Comparison of ENCODE assay signal across 1 cellular context in the genomic region with DNA sequence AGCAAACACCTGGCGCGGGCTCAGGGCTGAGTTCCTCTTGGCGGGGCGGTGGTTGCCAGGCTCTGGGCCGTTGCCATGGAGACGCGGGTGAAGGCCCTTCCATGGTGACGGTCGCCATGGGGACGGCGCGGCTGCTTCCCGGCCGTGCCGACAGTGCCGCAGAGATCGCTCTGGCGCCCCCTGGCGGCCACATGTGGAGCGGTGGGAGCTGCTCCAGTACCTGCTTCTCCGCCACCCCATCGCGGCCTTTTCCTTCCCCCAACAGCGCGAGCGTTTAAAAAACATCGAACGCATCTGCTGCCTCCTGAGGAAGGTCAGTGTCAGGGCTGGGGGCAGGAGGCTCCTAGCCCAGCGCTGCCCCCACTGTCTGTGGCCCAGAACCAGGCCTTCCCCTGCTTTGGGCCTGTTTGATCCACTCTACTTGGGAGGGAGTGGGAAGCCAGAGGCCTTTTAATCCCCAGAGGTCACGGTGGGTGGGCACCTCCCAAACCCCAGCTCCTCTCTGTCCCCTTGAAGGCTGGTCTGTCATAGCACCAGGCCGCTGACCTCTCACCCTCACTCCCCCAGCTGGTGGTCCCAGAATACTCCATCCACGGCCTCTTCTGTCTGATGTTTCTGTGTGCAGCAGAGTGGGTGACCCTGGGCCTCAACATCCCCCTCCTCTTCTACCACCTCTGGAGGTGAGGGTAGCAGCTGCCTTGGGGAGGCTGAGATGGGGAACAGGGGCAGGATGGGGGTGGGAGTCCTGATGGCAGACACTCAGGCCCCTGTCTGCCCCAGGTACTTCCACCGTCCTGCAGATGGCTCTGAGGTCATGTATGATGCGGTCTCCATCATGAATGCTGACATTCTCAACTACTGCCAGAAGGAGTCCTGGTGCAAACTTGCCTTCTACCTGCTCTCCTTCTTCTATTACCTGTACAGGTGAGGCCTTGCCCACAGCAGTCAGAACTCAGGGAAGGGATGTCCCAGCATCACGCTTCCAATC.
TF ChIP-seq lines count a peak whose summit lies in the region.

No MANE protein-coding gene starts in this region.

TF ChIP-seq in GM23338, 12 proteins besides CTCF, POLR2A, EP300 and RAD21:
- TF ChIP-seq POLR2AphosphoS5 (IDR thresholded peaks at IDR 0.05; ENCODE audit: low read depth) (peak; percentile 31; the same call in 1 of the 2 replicates), JUNB (IDR thresholded peaks at IDR 0.05; ENCODE audit: unreplicated experiment) (no peak), STAT1 (IDR thresholded peaks at IDR 0.05; ENCODE audit: unreplicated experiment) (no peak), CREB1 (CRISPR knock-in tag; IDR thresholded peaks at IDR 0.05; ENCODE audit: low read depth) (peak; percentile 43; the same call in 1 of the 2 replicates), NANOG (IDR thresholded peaks at IDR 0.05; ENCODE audit: borderline replicate concordance) (no peak), ZNF114 (CRISPR knock-in tag; IDR thresholded peaks at IDR 0.05) (no peak), EZH2 (IDR thresholded peaks at IDR 0.05; ENCODE audit: low read depth, unreplicated experiment) (no peak), ZNF331 (CRISPR knock-in tag; IDR thresholded peaks at IDR 0.05; ENCODE audit: low read depth) (no peak), EZH2phosphoT487 (IDR thresholded peaks at IDR 0.05; ENCODE audit: unreplicated experiment) (no peak)
- TF ChIP-seq, protein P1, sequence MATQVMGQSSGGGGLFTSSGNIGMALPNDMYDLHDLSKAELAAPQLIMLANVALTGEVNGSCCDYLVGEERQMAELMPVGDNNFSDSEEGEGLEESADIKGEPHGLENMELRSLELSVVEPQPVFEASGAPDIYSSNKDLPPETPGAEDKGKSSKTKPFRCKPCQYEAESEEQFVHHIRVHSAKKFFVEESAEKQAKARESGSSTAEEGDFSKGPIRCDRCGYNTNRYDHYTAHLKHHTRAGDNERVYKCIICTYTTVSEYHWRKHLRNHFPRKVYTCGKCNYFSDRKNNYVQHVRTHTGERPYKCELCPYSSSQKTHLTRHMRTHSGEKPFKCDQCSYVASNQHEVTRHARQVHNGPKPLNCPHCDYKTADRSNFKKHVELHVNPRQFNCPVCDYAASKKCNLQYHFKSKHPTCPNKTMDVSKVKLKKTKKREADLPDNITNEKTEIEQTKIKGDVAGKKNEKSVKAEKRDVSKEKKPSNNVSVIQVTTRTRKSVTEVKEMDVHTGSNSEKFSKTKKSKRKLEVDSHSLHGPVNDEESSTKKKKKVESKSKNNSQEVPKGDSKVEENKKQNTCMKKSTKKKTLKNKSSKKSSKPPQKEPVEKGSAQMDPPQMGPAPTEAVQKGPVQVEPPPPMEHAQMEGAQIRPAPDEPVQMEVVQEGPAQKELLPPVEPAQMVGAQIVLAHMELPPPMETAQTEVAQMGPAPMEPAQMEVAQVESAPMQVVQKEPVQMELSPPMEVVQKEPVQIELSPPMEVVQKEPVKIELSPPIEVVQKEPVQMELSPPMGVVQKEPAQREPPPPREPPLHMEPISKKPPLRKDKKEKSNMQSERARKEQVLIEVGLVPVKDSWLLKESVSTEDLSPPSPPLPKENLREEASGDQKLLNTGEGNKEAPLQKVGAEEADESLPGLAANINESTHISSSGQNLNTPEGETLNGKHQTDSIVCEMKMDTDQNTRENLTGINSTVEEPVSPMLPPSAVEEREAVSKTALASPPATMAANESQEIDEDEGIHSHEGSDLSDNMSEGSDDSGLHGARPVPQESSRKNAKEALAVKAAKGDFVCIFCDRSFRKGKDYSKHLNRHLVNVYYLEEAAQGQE (IDR thresholded peaks at IDR 0.05; ENCODE audit: unreplicated experiment), result no peak
- TF ChIP-seq, protein P2, sequence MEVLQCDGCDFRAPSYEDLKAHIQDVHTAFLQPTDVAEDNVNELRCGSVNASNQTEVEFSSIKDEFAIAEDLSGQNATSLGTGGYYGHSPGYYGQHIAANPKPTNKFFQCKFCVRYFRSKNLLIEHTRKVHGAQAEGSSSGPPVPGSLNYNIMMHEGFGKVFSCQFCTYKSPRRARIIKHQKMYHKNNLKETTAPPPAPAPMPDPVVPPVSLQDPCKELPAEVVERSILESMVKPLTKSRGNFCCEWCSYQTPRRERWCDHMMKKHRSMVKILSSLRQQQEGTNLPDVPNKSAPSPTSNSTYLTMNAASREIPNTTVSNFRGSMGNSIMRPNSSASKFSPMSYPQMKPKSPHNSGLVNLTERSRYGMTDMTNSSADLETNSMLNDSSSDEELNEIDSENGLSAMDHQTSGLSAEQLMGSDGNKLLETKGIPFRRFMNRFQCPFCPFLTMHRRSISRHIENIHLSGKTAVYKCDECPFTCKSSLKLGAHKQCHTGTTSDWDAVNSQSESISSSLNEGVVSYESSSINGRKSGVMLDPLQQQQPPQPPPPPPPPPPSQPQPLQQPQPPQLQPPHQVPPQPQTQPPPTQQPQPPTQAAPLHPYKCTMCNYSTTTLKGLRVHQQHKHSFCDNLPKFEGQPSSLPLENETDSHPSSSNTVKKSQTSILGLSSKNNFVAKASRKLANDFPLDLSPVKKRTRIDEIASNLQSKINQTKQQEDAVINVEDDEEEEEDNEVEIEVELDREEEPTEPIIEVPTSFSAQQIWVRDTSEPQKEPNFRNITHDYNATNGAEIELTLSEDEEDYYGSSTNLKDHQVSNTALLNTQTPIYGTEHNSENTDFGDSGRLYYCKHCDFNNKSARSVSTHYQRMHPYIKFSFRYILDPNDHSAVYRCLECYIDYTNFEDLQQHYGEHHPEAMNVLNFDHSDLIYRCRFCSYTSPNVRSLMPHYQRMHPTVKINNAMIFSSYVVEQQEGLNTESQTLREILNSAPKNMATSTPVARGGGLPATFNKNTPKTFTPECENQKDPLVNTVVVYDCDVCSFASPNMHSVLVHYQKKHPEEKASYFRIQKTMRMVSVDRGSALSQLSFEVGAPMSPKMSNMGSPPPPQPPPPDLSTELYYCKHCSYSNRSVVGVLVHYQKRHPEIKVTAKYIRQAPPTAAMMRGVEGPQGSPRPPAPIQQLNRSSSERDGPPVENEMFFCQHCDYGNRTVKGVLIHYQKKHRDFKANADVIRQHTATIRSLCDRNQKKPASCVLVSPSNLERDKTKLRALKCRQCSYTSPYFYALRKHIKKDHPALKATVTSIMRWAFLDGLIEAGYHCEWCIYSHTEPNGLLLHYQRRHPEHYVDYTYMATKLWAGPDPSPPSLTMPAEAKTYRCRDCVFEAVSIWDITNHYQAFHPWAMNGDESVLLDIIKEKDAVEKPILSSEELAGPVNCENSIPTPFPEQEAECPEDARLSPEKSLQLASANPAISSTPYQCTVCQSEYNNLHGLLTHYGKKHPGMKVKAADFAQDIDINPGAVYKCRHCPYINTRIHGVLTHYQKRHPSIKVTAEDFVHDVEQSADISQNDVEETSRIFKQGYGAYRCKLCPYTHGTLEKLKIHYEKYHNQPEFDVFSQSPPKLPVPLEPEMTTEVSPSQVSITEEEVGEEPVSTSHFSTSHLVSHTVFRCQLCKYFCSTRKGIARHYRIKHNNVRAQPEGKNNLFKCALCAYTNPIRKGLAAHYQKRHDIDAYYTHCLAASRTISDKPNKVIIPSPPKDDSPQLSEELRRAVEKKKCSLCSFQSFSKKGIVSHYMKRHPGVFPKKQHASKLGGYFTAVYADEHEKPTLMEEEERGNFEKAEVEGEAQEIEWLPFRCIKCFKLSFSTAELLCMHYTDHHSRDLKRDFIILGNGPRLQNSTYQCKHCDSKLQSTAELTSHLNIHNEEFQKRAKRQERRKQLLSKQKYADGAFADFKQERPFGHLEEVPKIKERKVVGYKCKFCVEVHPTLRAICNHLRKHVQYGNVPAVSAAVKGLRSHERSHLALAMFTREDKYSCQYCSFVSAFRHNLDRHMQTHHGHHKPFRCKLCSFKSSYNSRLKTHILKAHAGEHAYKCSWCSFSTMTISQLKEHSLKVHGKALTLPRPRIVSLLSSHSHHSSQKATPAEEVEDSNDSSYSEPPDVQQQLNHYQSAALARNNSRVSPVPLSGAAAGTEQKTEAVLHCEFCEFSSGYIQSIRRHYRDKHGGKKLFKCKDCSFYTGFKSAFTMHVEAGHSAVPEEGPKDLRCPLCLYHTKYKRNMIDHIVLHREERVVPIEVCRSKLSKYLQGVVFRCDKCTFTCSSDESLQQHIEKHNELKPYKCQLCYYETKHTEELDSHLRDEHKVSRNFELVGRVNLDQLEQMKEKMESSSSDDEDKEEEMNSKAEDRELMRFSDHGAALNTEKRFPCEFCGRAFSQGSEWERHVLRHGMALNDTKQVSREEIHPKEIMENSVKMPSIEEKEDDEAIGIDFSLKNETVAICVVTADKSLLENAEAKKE (CRISPR knock-in tag; IDR thresholded peaks at IDR 0.05), result no peak
- TF ChIP-seq, protein P3, sequence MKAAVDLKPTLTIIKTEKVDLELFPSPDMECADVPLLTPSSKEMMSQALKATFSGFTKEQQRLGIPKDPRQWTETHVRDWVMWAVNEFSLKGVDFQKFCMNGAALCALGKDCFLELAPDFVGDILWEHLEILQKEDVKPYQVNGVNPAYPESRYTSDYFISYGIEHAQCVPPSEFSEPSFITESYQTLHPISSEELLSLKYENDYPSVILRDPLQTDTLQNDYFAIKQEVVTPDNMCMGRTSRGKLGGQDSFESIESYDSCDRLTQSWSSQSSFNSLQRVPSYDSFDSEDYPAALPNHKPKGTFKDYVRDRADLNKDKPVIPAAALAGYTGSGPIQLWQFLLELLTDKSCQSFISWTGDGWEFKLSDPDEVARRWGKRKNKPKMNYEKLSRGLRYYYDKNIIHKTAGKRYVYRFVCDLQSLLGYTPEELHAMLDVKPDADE (IDR thresholded peaks at IDR 0.05), result no peak
TF ChIP-seq in GM23338: peak in this region for 2.
